ENCODE assay signal across 10 cellular contexts in genomic region chr20:15236812-15237211, GRCh38.
DNase-seq lines count a peak whose midpoint lies in the region; ATAC-seq lines count a peak whose summit lies in the region.
"Had no signal": no experiment of that assay in that cellular context is flagged by ENCODE, and none has a peak within 500 bp of the region (broad histone marks: within the 10 kb centered on the region; RNA-seq: fewer than 3 reads in every experiment).

No MANE protein-coding gene starts in this region.

- no peaks in the 10 kb centered on the region for H3K36me3 ChIP-seq in MG63
- H3K36me3 ChIP-seq: BLaER1 had no signal

- H3K9me3 ChIP-seq in MG63, result no peaks in the 10 kb centered on the region
- H3K9me3 ChIP-seq: BLaER1 had no signal

- no peaks in the 10 kb centered on the region for H3K27me3 ChIP-seq in MG63
- H3K27me3 ChIP-seq: BLaER1 had no signal

- H3K4me3 ChIP-seq in MG63, result no peak overlapping the region
- H3K4me3 ChIP-seq: BLaER1 had no signal

- peak; percentile 6 for DNase-seq in NCI-H1436 (lab: John Stamatoyannopoulos, UW)
- no peak for DNase-seq in NCI-H1436 treated with DMSO at 0.1 percent for 48 hours (lab: John Stamatoyannopoulos, UW)
- peak; percentile 1 for DNase-seq in MG63
- DNase-seq in astrocyte of the hippocampus (ENCODE audit: low read depth, low spot score), result peak; percentile 56
- DNase-seq in midbrain (lab: John Stamatoyannopoulos, UW), result peak; percentile 2
- DNase-seq in NCI-H1048 (lab: John Stamatoyannopoulos, UW), result no peak
- DNase-seq: activated naive CD8-positive, alpha-beta T cell treated with anti-CD3 and anti-CD28 coated beads, Interleukin-2, amount 10 ng/mL, durations not matched to agents 7 days and 5 days had no signal

- ATAC-seq in GM21825 (IDR thresholded peaks at IDR 0.05; ENCODE audit: unreplicated experiment) (peak; percentile 65), HG03457 (IDR thresholded peaks at IDR 0.05; ENCODE audit: unreplicated experiment) (no peak)

Comparison
In these comparisons a context has a peak if more than half of its experiments do, and no peak if none do; other contexts are left out.
1. DNase-seq: peak in NCI-H1436 (single experiment), MG63 (single experiment), astrocyte of the hippocampus (single experiment) and midbrain (single experiment); none in NCI-H1436 treated with DMSO at 0.1 percent for 48 hours (single experiment) and NCI-H1048 (single experiment).